Comparison of ENCODE assay signal across 2 cellular contexts in the genomic region with DNA sequence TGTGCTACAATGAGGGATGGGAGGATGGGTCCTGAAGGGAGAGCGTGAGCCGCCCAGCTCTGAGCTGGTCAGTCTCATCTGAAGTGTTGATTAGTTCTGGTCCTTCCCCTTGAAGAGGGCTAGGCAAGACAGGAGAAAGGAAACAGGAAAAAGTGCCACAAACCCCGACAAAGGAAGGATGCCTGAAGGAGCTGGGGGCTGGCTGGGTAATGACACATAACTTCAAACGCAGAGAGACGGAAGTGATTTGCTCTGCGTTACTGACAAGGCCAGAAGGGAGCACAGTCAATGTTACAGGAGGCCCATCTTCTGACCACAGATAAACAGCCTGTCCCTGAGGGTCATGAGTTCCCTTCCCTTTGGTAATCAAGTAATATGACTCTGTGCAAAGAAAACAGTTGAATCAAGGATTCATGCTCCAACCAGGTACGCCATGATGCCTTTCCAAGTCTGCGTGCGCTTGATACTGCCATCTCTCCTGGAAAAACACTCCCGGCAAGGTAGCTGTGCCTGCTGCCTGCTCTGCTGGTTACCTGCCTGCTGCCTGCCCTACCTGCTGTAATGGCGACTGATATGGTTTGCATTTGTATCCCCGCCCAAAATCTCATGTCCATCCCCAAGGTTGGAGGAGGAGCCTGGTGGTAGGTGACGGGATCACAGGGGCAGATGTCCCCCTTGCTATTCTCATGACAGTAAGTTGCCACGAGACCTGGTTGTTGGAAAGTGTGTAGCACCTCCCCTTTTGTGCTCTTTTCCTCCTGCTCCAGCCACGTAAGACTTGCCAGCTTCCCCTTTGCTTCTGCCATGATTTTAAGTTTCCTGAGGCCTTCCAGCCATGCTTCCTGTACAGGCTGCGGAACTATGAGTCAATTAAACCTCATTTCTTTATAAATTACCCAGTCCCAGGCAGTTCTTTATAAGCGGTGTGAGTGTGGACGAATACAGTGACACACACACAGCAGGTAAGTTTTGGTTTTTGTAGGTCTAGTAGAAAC.
TF ChIP-seq lines count a peak whose summit lies in the region.

No MANE protein-coding gene starts in this region.

TF ChIP-seq in PFSK-1, 5 proteins besides CTCF, POLR2A, EP300 and RAD21:
- peak; percentile 53 for TF ChIP-seq FOXP2 (optimal IDR thresholded peaks at IDR 0.05; ENCODE audit: borderline replicate concordance, extremely low read depth, extremely low read length, insufficient read depth)
- no peak for TF ChIP-seq SIN3A (IDR thresholded peaks at IDR 0.05; ENCODE audit: borderline replicate concordance, insufficient read depth, low read length)

TF ChIP-seq in H1, 55 proteins besides CTCF, POLR2A, EP300 and RAD21:
- no peak for TF ChIP-seq CBX5 (IDR thresholded peaks at IDR 0.05; ENCODE audit: low read depth, low read length)
- TF ChIP-seq SP4 (IDR thresholded peaks at IDR 0.05; ENCODE audit: low read length) = no peak
- no peak for TF ChIP-seq MAFK (IDR thresholded peaks at IDR 0.05; ENCODE audit: low read depth, low read length)
- no peak for TF ChIP-seq CHD2 (IDR thresholded peaks at IDR 0.05; ENCODE audit: low read length)
- TF ChIP-seq SUZ12 (IDR thresholded peaks at IDR 0.05; ENCODE audit: low read length) = no peak
- TF ChIP-seq RNF2 (IDR thresholded peaks at IDR 0.05; ENCODE audit: borderline replicate concordance, low read depth, low read length, missing control alignments, poor library complexity, severe bottlenecking) = no peak
